In genomic region chr13:40564342-40564997, GRCh38 we compare ENCODE assay signal across 9 cellular contexts.
DNase-seq lines count a peak whose midpoint lies in the region; ATAC-seq and TF ChIP-seq lines count a peak whose summit lies in the region.
"Had no signal": no experiment of that assay in that cellular context is flagged by ENCODE, and none has a peak within 500 bp of the region (broad histone marks: within the 10 kb centered on the region; RNA-seq: fewer than 3 reads in every experiment).

No MANE protein-coding gene starts in this region.

- no peak overlapping the region for H3K27ac ChIP-seq in BLaER1 treated with 17β-estradiol and CSF1 and Interleukin-3, amounts not matched to agents 10 nM and 100 nM

- peaks cover 0 to 10% (median 0%) of the 10 kb centered on the region in 11 experiments; a peak in 2 of 22 replicates for H3K27me3 ChIP-seq in BLaER1 treated with 17β-estradiol and CSF1 and Interleukin-3, amounts not matched to agents 10 nM and 100 nM

- peak; percentile 17 for TF ChIP-seq CTCF in astrocyte of the spinal cord (IDR thresholded peaks at IDR 0.05; ENCODE audit: low read depth, low read length)

- H3K36me3 ChIP-seq in BLaER1 treated with 17β-estradiol and CSF1 and Interleukin-3, amounts not matched to agents 10 nM and 100 nM: peaks cover 11 to 25% (median 17%) of the 10 kb centered on the region in 11 experiments

- ATAC-seq in GM19397 (IDR thresholded peaks at IDR 0.05; ENCODE audit: unreplicated experiment) (peak; percentile 59), GM21723 (IDR thresholded peaks at IDR 0.05; ENCODE audit: unreplicated experiment) (no peak)

- H3K4me1 ChIP-seq in BLaER1 treated with 17β-estradiol and CSF1 and Interleukin-3, amounts not matched to agents 10 nM and 100 nM: peaks cover 34 to 64% (median 48%) of the 10 kb centered on the region in 10 experiments

- no peak for DNase-seq in astrocyte of the spinal cord (ENCODE audit: low read depth, low spot score)
- peak; percentile 62 to 98 for DNase-seq in lung microvascular endothelial cell (ENCODE audit: low read depth in 2 of 2)
- no peak for DNase-seq in G401 (ENCODE audit: low spot score)
- DNase-seq in SW480 (ENCODE audit: low spot score): no peak
- no peak for DNase-seq in cerebellar nuclear complex (lab: John Stamatoyannopoulos, UW)
- DNase-seq: DND-41 had no signal

- H3K4me3 ChIP-seq in BLaER1 treated with 17β-estradiol and CSF1 and Interleukin-3, amounts not matched to agents 10 nM and 100 nM: no peak overlapping the region
- H3K4me3 ChIP-seq in astrocyte of the spinal cord (ENCODE audit: low read depth, low read length): no peak overlapping the region

- peaks cover 40 to 100% (median 97%) of the 10 kb centered on the region in 11 experiments; a peak in 21 of 22 replicates for H4K20me1 ChIP-seq in BLaER1 treated with 17β-estradiol and CSF1 and Interleukin-3, amounts not matched to agents 10 nM and 100 nM

- H3K4me2 ChIP-seq in BLaER1 treated with 17β-estradiol and CSF1 and Interleukin-3, amounts not matched to agents 10 nM and 100 nM: peak overlapping the region; percentile 60 to 78 (median 69)

- in situ Hi-C loops in astrocyte of the spinal cord (cut with HindIII; ENCODE audit: low sequenced_read_pairs): no loop called here
- in situ Hi-C loops in G401 (cut with HindIII; ENCODE audit: low sequenced_read_pairs): no loop called here

- no peak overlapping the region for H3K9ac ChIP-seq in BLaER1 treated with 17β-estradiol and CSF1 and Interleukin-3, amounts not matched to agents 10 nM and 100 nM

- peaks cover 0 to 17% (median 9%) of the 10 kb centered on the region in 11 experiments; a peak in 12 of 22 replicates for H3K9me3 ChIP-seq in BLaER1 treated with 17β-estradiol and CSF1 and Interleukin-3, amounts not matched to agents 10 nM and 100 nM (replicated peaks in 1 of 11)

Comparison
In these comparisons a context has a peak if more than half of its experiments do, and no peak if none do; other contexts are left out.
1. DNase-seq: peak in lung microvascular endothelial cell (2 of 2); none in astrocyte of the spinal cord (single experiment), G401 (single experiment), SW480 (single experiment) and cerebellar nuclear complex (0 of 2).